Comparison of ENCODE assay signal across 25 cellular contexts in genomic region chr15:76829939-76830338, GRCh38.
DNase-seq lines count a peak whose midpoint lies in the region; ATAC-seq, FAIRE-seq and TF ChIP-seq lines count a peak whose summit lies in the region.
"Had no signal": no experiment of that assay in that cellular context is flagged by ENCODE, and none has a peak within 500 bp of the region (broad histone marks: within the 10 kb centered on the region; RNA-seq: fewer than 3 reads in every experiment).

No MANE protein-coding gene starts in this region.

- ATAC-seq in RWPE2 (ENCODE audit: low read depth) (peak; percentile 44; the same call in 1 of the 3 replicates), esophagus mucosa (peak; percentile 65)

- H3K36me3 ChIP-seq in RWPE2 (ENCODE audit: low read depth) (no peaks in the 10 kb centered on the region), bronchial epithelial cell (ENCODE audit: control insufficient read depth, insufficient read depth, low read length) (no peaks in the 10 kb centered on the region), keratinocyte (ENCODE audit: control insufficient read depth in 2 of 2, extremely low read depth in 1 of 2, insufficient read depth in 2 of 2, low read length in 2 of 2) (no peaks in the 10 kb centered on the region)
- H3K36me3 ChIP-seq: BE2C had no signal

- no peaks in the 10 kb centered on the region for H3K27me3 ChIP-seq in RWPE2 (ENCODE audit: insufficient read depth, poor library complexity, severe bottlenecking)
- H3K27me3 ChIP-seq in bronchial epithelial cell (ENCODE audit: control insufficient read depth, insufficient read depth, low read length) = no peaks in the 10 kb centered on the region
- no peaks in the 10 kb centered on the region for H3K27me3 ChIP-seq in keratinocyte (ENCODE audit: control insufficient read depth, extremely low read depth, insufficient read depth, low read length)
- H3K27me3 ChIP-seq: BE2C, BLaER1 had no signal

- no peak overlapping the region for H3K27ac Mint-ChIP-seq in HFFc6
- H3K27ac Mint-ChIP-seq: CD14-positive monocyte; CD4-positive, alpha-beta memory T cell; CD4-positive, CD25-positive, alpha-beta regulatory T cell; CD8-positive, alpha-beta memory T cell had no signal

- H3K4me3 ChIP-seq in RWPE2 (ENCODE audit: severe bottlenecking) (no peak overlapping the region), bronchial epithelial cell (ENCODE audit: low read depth, low read length) (no peak overlapping the region), keratinocyte (ENCODE audit: control insufficient read depth in 2 of 3, extremely low read depth in 1 of 3, insufficient read depth in 2 of 3, low read depth in 1 of 3, low read length in 3 of 3) (no peak overlapping the region)
- H3K4me3 ChIP-seq: BLaER1 had no signal

- no peaks in the 10 kb centered on the region for H4K20me1 ChIP-seq in keratinocyte (ENCODE audit: control insufficient read depth, extremely low read depth, insufficient read depth, low read length)
- H4K20me1 ChIP-seq: BLaER1 had no signal

- no peaks in the 10 kb centered on the region for H3K9me1 ChIP-seq in keratinocyte (ENCODE audit: control insufficient read depth, extremely low read depth, insufficient read depth, low read length)

- no peaks in the 10 kb centered on the region for H3K79me2 ChIP-seq in keratinocyte (ENCODE audit: control insufficient read depth, insufficient read depth, low read length)

- no peaks in the 10 kb centered on the region for H3K27me3 Mint-ChIP-seq in HFFc6 (ENCODE audit: insufficient read depth)
- H3K27me3 Mint-ChIP-seq: CD4-positive, alpha-beta memory T cell; CD4-positive, CD25-positive, alpha-beta regulatory T cell; CD8-positive, alpha-beta memory T cell had no signal

- no peak for TF ChIP-seq CTCF in RWPE2 (IDR thresholded peaks at IDR 0.05; ENCODE audit: poor library complexity, severe bottlenecking)
- TF ChIP-seq CTCF in bronchial epithelial cell (IDR thresholded peaks at IDR 0.05; ENCODE audit: insufficient read depth, low read length, severe bottlenecking) = no peak
- TF ChIP-seq CTCF in keratinocyte (optimal IDR thresholded peaks at IDR 0.05 in 1 of 3, IDR thresholded peaks at IDR 0.05 in 1 of 3, conservative IDR thresholded peaks at IDR 0.05 in 1 of 3; ENCODE audit: extremely low read depth in 1 of 3, insufficient read depth in 2 of 3, low read length in 3 of 3) = no peak
- no peak for TF ChIP-seq CTCF in HFFc6 (IDR thresholded peaks at IDR 0.05)

- H3K4me1 ChIP-seq in RWPE2 (ENCODE audit: insufficient read depth, poor library complexity, severe bottlenecking) (peaks cover 7% of the 10 kb centered on the region), keratinocyte (ENCODE audit: control insufficient read depth, extremely low read depth, insufficient read depth, low read length) (peaks cover 13% of the 10 kb centered on the region)
- H3K4me1 ChIP-seq: BE2C, Caco-2 had no signal

- H3K9ac ChIP-seq in keratinocyte (ENCODE audit: control insufficient read depth, extremely low read depth, insufficient read depth, low read length) = no peak overlapping the region
- H3K9ac ChIP-seq: BLaER1 had no signal

- H3K27ac ChIP-seq in RWPE2 (ENCODE audit: poor library complexity, severe bottlenecking) (no peak overlapping the region), keratinocyte (ENCODE audit: control insufficient read depth, insufficient read depth, low read length) (no peak overlapping the region)
- H3K27ac ChIP-seq: BLaER1 had no signal

- no peak for FAIRE-seq in bronchial epithelial cell (lab: Jason Lieb, UNC)
- FAIRE-seq in keratinocyte (lab: Jason Lieb, UNC) = no peak
- FAIRE-seq: A204.1, D721Med, G401.6, GM12891, GM19239 had no signal

- no peak for DNase-seq in RWPE2 (ENCODE audit: low spot score)
- peak; percentile 88 for DNase-seq in bronchial epithelial cell (ENCODE audit: low read depth)
- DNase-seq in keratinocyte (ENCODE audit: low read depth, low spot score) = no peak
- no peak for DNase-seq in HFFc6
- no peak for DNase-seq in SKM-1 treated with dmso at 0.1 percent for 144 hours (lab: John Stamatoyannopoulos, UW; ENCODE audit: unreplicated experiment)
- no peak for DNase-seq in stimulated activated CD8-positive, alpha-beta memory T cell treated with anti-CD3 and anti-CD28 coated beads, Interleukin-4, amount 100 ng/mL, for 48 hours
- DNase-seq: 8988T; ACHN; BE2C; C1 segment of cervical spinal cord; Caco-2; Calu3; CD4-positive, alpha-beta memory T cell; CD4-positive, CD25-positive, alpha-beta regulatory T cell; CD8-positive, alpha-beta memory T cell; DMS79 treated with DMSO at 0.1 percent for 48 hours; GF-D8 had no signal

- H3K4me3 Mint-ChIP-seq in HFFc6 = no peak overlapping the region
- H3K4me3 Mint-ChIP-seq: CD14-positive monocyte; CD4-positive, alpha-beta memory T cell; CD4-positive, CD25-positive, alpha-beta regulatory T cell; CD8-positive, alpha-beta memory T cell had no signal

- H3K4me1 Mint-ChIP-seq in HFFc6 (ENCODE audit: low read depth) = 0 out of 2 replicates have a peak, but pooled peaks cover 17% of the 10 kb centered on the region
- H3K4me1 Mint-ChIP-seq: CD14-positive monocyte had no signal

- dilution Hi-C loops in keratinocyte (cut with MboI; ENCODE audit: extremely low pct_ligation_motif_present, low sequenced_read_pairs) = no loop called here

- peaks cover 13% of the 10 kb centered on the region for H3K36me3 Mint-ChIP-seq in HFFc6 (ENCODE audit: low read depth)

- no peaks in the 10 kb centered on the region for H3K9me3 ChIP-seq in RWPE2 (ENCODE audit: severe bottlenecking)
- no peaks in the 10 kb centered on the region for H3K9me3 ChIP-seq in keratinocyte (ENCODE audit: control insufficient read depth, low read depth, low read length)
- H3K9me3 ChIP-seq: BE2C, Caco-2 had no signal

- no peak overlapping the region for H2AFZ ChIP-seq in keratinocyte (ENCODE audit: control insufficient read depth, low read length)

- H3K9me3 Mint-ChIP-seq in HFFc6 = peaks cover 8% of the 10 kb centered on the region; the same call in 1 of the 2 replicates

- peak overlapping the region; percentile 8 for H3K4me2 ChIP-seq in keratinocyte (ENCODE audit: control insufficient read depth, extremely low read depth, insufficient read depth, low read depth, low read length)
- H3K4me2 ChIP-seq: BLaER1 had no signal
